In genomic region chr13:88000239-88000638, GRCh38 we compare ENCODE assay signal across 16 cellular contexts.
DNase-seq lines count a peak whose midpoint lies in the region; ATAC-seq and TF ChIP-seq lines count a peak whose summit lies in the region.
"Had no signal": no experiment of that assay in that cellular context is flagged by ENCODE, and none has a peak within 500 bp of the region (broad histone marks: within the 10 kb centered on the region; RNA-seq: fewer than 3 reads in every experiment).

No MANE protein-coding gene starts in this region.

- no peaks in the 10 kb centered on the region for H3K36me3 ChIP-seq in RWPE2 (ENCODE audit: low read depth)
- H3K36me3 ChIP-seq: suprapubic skin had no signal

- no peak overlapping the region for H3K4me3 ChIP-seq in RWPE2 (ENCODE audit: severe bottlenecking)
- H3K4me3 ChIP-seq: suprapubic skin had no signal

- no peak for ATAC-seq in RWPE2 (ENCODE audit: low read depth)

- H3K27ac ChIP-seq in RWPE2 (ENCODE audit: poor library complexity, severe bottlenecking): peak overlapping the region; percentile 86
- H3K27ac ChIP-seq: parathyroid adenoma, suprapubic skin had no signal

- TF ChIP-seq CTCF in RWPE2 (IDR thresholded peaks at IDR 0.05; ENCODE audit: poor library complexity, severe bottlenecking): no peak

- no peaks in the 10 kb centered on the region for H3K27me3 ChIP-seq in RWPE2 (ENCODE audit: insufficient read depth, poor library complexity, severe bottlenecking)
- H3K27me3 ChIP-seq: suprapubic skin had no signal

- H3K4me1 ChIP-seq in RWPE2 (ENCODE audit: insufficient read depth, poor library complexity, severe bottlenecking): peaks cover 10% of the 10 kb centered on the region
- H3K4me1 ChIP-seq: parathyroid adenoma, suprapubic skin had no signal

- peak; percentile 61 for DNase-seq in A172 (ENCODE audit: low spot score)
- peak; percentile 34 for DNase-seq in H4 (ENCODE audit: low spot score)
- no peak for DNase-seq in RWPE2 (ENCODE audit: low spot score)
- DNase-seq in iPS-NIHi7 (ENCODE audit: extremely low spot score): peak; percentile 6
- DNase-seq in mucosa of gallbladder (ENCODE audit: low spot score): no peak
- no peak for DNase-seq in midbrain (lab: John Stamatoyannopoulos, UW)
- no peak for DNase-seq in NOMO-1 treated with DMSO at 0.1 percent for 48 hours (lab: John Stamatoyannopoulos, UW; ENCODE audit: unreplicated experiment)
- no peak for DNase-seq in DMS79 treated with DMSO at 0.1 percent for 48 hours (lab: John Stamatoyannopoulos, UW)
- DNase-seq: activated CD4-positive, alpha-beta memory T cell treated with anti-CD3 and anti-CD28 coated beads for 36 hours; head of caudate nucleus; MM.1S; NCI-H2081; SHP77; stimulated activated CD4-positive, alpha-beta T cell treated with anti-CD3 and anti-CD28 coated beads, Interleukin-15, amount 100 ng/mL, for 24 hours had no signal

- H3K9me3 ChIP-seq in RWPE2 (ENCODE audit: severe bottlenecking): peaks cover 4% of the 10 kb centered on the region
- H3K9me3 ChIP-seq: suprapubic skin had no signal

Comparison
In these comparisons a context has a peak if more than half of its experiments do, and no peak if none do; other contexts are left out.
1. DNase-seq: peak in A172 (single experiment), H4 (single experiment) and iPS-NIHi7 (single experiment); none in RWPE2 (single experiment), mucosa of gallbladder (single experiment), midbrain (single experiment), NOMO-1 treated with DMSO at 0.1 percent for 48 hours (single experiment) and DMS79 treated with DMSO at 0.1 percent for 48 hours (single experiment).